Comparison of ENCODE assay signal across 1 cellular context in the genomic region with DNA sequence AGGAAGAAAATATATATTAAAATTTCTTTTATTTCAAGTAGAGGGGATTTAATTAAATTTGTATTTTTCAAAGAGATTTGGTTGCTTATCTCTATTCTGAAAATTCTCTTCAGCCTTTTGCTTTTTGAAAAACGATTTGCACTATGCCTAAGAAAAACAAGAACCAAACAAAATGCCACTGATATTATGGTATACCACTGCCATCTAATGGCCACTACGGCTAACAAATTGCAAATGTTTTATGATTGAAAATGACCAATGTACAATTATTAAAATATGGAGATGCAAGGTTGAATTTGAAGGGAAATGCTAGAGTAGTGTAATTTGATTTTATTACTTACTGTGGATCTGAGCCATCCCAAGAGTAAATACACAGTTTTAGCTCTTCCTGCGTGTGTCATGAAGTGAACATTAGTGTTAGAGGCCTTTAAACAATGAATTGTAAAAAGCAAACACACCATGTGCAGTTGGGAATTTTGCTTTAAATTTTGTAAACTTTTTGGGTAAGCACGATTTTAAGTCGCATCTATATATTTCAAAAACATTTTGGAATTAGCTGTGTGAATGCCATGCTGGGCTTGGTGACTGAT.
TF ChIP-seq lines count a peak whose summit lies in the region.

No MANE protein-coding gene starts in this region.

TF ChIP-seq in WTC11, 78 proteins besides CTCF, POLR2A, EP300 and RAD21 (continued from another document):
- TF ChIP-seq, protein P1, sequence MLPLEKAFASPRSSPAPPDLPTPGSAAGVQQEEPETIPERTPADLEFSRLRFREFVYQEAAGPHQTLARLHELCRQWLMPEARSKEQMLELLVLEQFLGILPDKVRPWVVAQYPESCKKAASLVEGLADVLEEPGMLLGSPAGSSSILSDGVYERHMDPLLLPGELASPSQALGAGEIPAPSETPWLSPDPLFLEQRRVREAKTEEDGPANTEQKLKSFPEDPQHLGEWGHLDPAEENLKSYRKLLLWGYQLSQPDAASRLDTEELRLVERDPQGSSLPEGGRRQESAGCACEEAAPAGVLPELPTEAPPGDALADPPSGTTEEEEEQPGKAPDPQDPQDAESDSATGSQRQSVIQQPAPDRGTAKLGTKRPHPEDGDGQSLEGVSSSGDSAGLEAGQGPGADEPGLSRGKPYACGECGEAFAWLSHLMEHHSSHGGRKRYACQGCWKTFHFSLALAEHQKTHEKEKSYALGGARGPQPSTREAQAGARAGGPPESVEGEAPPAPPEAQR (CRISPR knock-in tag; IDR thresholded peaks at IDR 0.05), result no peak
- TF ChIP-seq, protein P2, sequence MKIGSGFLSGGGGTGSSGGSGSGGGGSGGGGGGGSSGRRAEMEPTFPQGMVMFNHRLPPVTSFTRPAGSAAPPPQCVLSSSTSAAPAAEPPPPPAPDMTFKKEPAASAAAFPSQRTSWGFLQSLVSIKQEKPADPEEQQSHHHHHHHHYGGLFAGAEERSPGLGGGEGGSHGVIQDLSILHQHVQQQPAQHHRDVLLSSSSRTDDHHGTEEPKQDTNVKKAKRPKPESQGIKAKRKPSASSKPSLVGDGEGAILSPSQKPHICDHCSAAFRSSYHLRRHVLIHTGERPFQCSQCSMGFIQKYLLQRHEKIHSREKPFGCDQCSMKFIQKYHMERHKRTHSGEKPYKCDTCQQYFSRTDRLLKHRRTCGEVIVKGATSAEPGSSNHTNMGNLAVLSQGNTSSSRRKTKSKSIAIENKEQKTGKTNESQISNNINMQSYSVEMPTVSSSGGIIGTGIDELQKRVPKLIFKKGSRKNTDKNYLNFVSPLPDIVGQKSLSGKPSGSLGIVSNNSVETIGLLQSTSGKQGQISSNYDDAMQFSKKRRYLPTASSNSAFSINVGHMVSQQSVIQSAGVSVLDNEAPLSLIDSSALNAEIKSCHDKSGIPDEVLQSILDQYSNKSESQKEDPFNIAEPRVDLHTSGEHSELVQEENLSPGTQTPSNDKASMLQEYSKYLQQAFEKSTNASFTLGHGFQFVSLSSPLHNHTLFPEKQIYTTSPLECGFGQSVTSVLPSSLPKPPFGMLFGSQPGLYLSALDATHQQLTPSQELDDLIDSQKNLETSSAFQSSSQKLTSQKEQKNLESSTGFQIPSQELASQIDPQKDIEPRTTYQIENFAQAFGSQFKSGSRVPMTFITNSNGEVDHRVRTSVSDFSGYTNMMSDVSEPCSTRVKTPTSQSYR (CRISPR knock-in tag; IDR thresholded peaks at IDR 0.05), result no peak
- no peak for TF ChIP-seq CREM (CRISPR knock-in tag; IDR thresholded peaks at IDR 0.05)
- no peak for TF ChIP-seq ZNF121 (CRISPR knock-in tag; IDR thresholded peaks at IDR 0.05)
- no peak for TF ChIP-seq JAZF1 (CRISPR knock-in tag; IDR thresholded peaks at IDR 0.05)
- no peak for TF ChIP-seq GRHL2 (CRISPR knock-in tag; IDR thresholded peaks at IDR 0.05; ENCODE audit: insufficient replicate concordance, severe bottlenecking)
- no peak for TF ChIP-seq ZNF416 (CRISPR knock-in tag; IDR thresholded peaks at IDR 0.05)
TF ChIP-seq in WTC11: peak in this region for 0.
